26 cellular contexts compared by ENCODE assay signal in the genomic region with DNA sequence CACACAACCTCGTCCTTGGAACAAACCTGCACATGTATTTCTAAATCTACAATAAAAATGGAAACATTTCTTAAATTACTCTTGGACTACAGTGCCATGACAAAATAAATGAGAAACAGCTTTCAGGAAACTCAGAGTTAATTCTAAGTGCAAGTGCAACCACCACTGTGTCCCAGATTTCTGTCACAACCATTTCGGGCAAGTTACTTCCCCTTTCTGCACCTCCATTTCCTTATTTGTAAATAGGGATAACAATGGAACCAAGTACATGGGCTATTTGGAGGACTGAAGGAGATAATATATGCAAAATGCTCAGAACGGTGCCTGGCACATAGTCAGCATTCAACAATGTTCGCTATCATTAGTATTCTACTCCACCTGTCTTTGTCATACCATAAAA.
"Had no signal": no experiment of that assay in that cellular context is flagged by ENCODE, and none has a peak within 500 bp of the region (broad histone marks: within the 10 kb centered on the region; RNA-seq: fewer than 3 reads in every experiment).

No MANE protein-coding gene starts in this region.

- H3K4me3 Mint-ChIP-seq: activated CD4-positive, alpha-beta T cell treated with anti-CD3 and anti-CD28 coated beads, Interleukin-2, amount 10 ng/mL, durations not matched to agents 7 days and 5 days; activated CD8-positive, alpha-beta T cell treated with anti-CD3 and anti-CD28 coated beads for 36 hours; activated naive CD4-positive, alpha-beta T cell treated with anti-CD3 and anti-CD28 coated beads, Interleukin-2, amount 50 U/mL, for 24 hours; activated naive CD8-positive, alpha-beta T cell treated with anti-CD3 and anti-CD28 coated beads, Interleukin-2, amount 50 U/mL, for 24 hours; activated T-cell treated with anti-CD3 and anti-CD28 coated beads, Interleukin-2, amount 50 U/mL, for 4 hours; effector memory CD8-positive, alpha-beta T cell; immature natural killer cell; nephron; WTC11 had no signal

- H3K27me3 ChIP-seq: heart left ventricle, tibial nerve had no signal

- DNase-seq: activated CD4-positive, alpha-beta T cell treated with anti-CD3 and anti-CD28 coated beads for 1 hour; activated CD4-positive, alpha-beta T cell treated with anti-CD3 and anti-CD28 coated beads, Interleukin-2, amount 10 ng/mL, durations not matched to agents 7 days and 5 days; activated CD8-positive, alpha-beta T cell treated with anti-CD3 and anti-CD28 coated beads for 36 hours; activated naive CD8-positive, alpha-beta T cell treated with anti-CD3 and anti-CD28 coated beads, Interleukin-2, amount 50 U/mL, for 24 hours; activated T-cell treated with anti-CD3 and anti-CD28 coated beads, Interleukin-2, amount 50 U/mL, for 4 hours; amygdala; caudate nucleus; cortex of kidney; effector memory CD8-positive, alpha-beta T cell; foreskin fibroblast; heart left ventricle; hypothalamus; immature natural killer cell; kidney; left colon; mammary epithelial cell; posterior cingulate gyrus; right cardiac atrium; stimulated activated CD4-positive, alpha-beta T cell treated with anti-CD3 and anti-CD28 coated beads, Interleukin-15, amount 100 ng/mL, for 24 hours; stimulated activated CD4-positive, alpha-beta T cell treated with anti-CD3 and anti-CD28 coated beads, Interleukin-2, amount 100 ng/mL, for 24 hours; stimulated activated naive B cell treated with anti-CD40 and anti-IgM and Interleukin-4, amounts not matched to agents 10 μg/mL and 1 μg/mL and 100 μg/mL, for 72 hours had no signal

- H3K36me3 Mint-ChIP-seq: activated naive CD4-positive, alpha-beta T cell treated with anti-CD3 and anti-CD28 coated beads, Interleukin-2, amount 50 U/mL, for 24 hours; immature natural killer cell; stimulated activated naive B cell treated with anti-CD40 and anti-IgM and Interleukin-4, amounts not matched to agents 10 μg/mL and 1 μg/mL and 100 μg/mL, for 72 hours; WTC11 had no signal

- H3K36me3 ChIP-seq: heart left ventricle, tibial nerve had no signal

- H3K27me3 Mint-ChIP-seq: activated naive CD4-positive, alpha-beta T cell treated with anti-CD3 and anti-CD28 coated beads, Interleukin-2, amount 50 U/mL, for 24 hours; activated naive CD8-positive, alpha-beta T cell treated with anti-CD3 and anti-CD28 coated beads, Interleukin-2, amount 50 U/mL, for 24 hours; stimulated activated naive B cell treated with anti-CD40 and anti-IgM and Interleukin-4, amounts not matched to agents 10 μg/mL and 1 μg/mL and 100 μg/mL, for 72 hours had no signal

- ATAC-seq: activated naive CD8-positive, alpha-beta T cell treated with anti-CD3 and anti-CD28 coated beads, Interleukin-2, amount 50 U/mL, for 24 hours; effector memory CD8-positive, alpha-beta T cell; heart left ventricle; left colon; right cardiac atrium; WTC11 had no signal

- H3K9me3 ChIP-seq: heart left ventricle, tibial nerve had no signal

- H3K9me3 Mint-ChIP-seq: activated CD4-positive, alpha-beta T cell treated with anti-CD3 and anti-CD28 coated beads, Interleukin-2, amount 10 ng/mL, durations not matched to agents 7 days and 5 days; activated CD8-positive, alpha-beta T cell treated with anti-CD3 and anti-CD28 coated beads for 36 hours; activated naive CD4-positive, alpha-beta T cell treated with anti-CD3 and anti-CD28 coated beads, Interleukin-2, amount 50 U/mL, for 24 hours; activated naive CD8-positive, alpha-beta T cell treated with anti-CD3 and anti-CD28 coated beads, Interleukin-2, amount 50 U/mL, for 24 hours; activated T-cell treated with anti-CD3 and anti-CD28 coated beads, Interleukin-2, amount 50 U/mL, for 4 hours; activated T-helper 17 cell treated with anti-CD3 and anti-CD28 coated beads, Interleukin-2, amount 50 U/mL, for 72 hours; effector memory CD8-positive, alpha-beta T cell; nephron; stimulated activated naive B cell treated with anti-CD40 and anti-IgM and Interleukin-4, amounts not matched to agents 10 μg/mL and 1 μg/mL and 100 μg/mL, for 72 hours; WTC11 had no signal

- H3K4me3 ChIP-seq: heart left ventricle, tibial nerve had no signal

- H3K27ac Mint-ChIP-seq: activated CD4-positive, alpha-beta T cell treated with anti-CD3 and anti-CD28 coated beads, Interleukin-2, amount 10 ng/mL, durations not matched to agents 7 days and 5 days; activated CD8-positive, alpha-beta T cell treated with anti-CD3 and anti-CD28 coated beads for 36 hours; activated naive CD4-positive, alpha-beta T cell treated with anti-CD3 and anti-CD28 coated beads, Interleukin-2, amount 50 U/mL, for 24 hours; activated naive CD8-positive, alpha-beta T cell treated with anti-CD3 and anti-CD28 coated beads, Interleukin-2, amount 50 U/mL, for 24 hours; activated T-helper 17 cell treated with anti-CD3 and anti-CD28 coated beads, Interleukin-2, amount 50 U/mL, for 72 hours; effector memory CD8-positive, alpha-beta T cell; immature natural killer cell; nephron; stimulated activated naive B cell treated with anti-CD40 and anti-IgM and Interleukin-4, amounts not matched to agents 10 μg/mL and 1 μg/mL and 100 μg/mL, for 72 hours; WTC11 had no signal

- H3K27ac ChIP-seq: heart left ventricle, tibial nerve had no signal
